9 cellular contexts compared by ENCODE assay signal in the genomic region with DNA sequence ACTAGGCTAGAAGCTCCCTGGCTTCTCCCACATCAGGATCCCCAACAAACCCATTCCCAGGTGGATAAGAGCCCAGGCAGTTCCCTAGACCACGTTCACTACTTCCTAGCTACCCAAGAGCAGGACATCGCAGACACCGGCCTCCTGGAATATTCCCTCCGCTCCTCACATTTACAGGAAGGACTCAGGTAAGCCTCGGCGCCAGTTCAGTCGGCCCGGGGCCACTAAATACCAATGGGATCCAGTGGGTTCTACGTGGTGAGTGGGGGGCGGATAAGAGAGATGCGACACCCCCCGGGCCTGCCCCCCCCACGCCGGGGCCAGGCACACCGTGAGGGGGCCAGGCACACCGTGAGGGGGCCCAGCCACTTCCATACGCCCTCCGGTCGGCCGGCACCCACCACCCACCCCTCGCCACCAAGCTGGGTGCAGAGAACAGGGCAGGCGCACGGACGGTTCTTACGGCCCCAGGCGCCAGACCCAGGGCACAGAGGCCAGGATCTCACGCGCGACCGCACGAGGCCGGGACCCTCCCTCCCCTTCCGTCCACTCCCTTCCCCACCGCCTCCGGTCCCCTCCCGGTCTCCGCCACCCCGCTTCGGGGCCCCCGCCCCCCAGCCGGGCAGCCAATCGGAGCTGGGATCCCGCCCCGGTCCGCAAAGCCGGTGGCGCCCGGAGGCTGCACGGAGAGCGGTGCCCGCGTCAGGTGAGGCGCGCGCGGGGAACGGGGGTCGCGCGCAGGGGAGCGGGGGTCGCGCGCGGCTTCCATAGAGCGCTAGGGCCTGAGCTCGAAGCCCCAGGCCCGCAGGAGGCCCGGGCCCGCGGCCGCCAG. TPM values are rescaled to one million over a fixed set of nuclear protein-coding genes. Genes with fewer than 3 reads are reported as not detected.
DNase-seq lines count a peak whose midpoint lies in the region; ATAC-seq, FAIRE-seq and TF ChIP-seq lines count a peak whose summit lies in the region.
"Had no signal": no experiment of that assay in that cellular context is flagged by ENCODE, and none has a peak within 500 bp of the region (broad histone marks: within the 10 kb centered on the region; RNA-seq: fewer than 3 reads in every experiment).

A gene with protein sequence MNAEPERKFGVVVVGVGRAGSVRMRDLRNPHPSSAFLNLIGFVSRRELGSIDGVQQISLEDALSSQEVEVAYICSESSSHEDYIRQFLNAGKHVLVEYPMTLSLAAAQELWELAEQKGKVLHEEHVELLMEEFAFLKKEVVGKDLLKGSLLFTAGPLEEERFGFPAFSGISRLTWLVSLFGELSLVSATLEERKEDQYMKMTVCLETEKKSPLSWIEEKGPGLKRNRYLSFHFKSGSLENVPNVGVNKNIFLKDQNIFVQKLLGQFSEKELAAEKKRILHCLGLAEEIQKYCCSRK (plus strand): TSS at position 652 of the 832 bp plus-strand sequence. CDS start 12,479 bp downstream, outside the sequence.

- no peak for FAIRE-seq in frontal cortex (lab: Jason Lieb, UNC)
- FAIRE-seq: TTC549 had no signal

- DNase-seq in AG08395 (ENCODE audit: low spot score) (peak; percentile 79), RPMI7951 (ENCODE audit: low read depth) (peak; percentile 58), activated gamma-delta T cell treated with Interleukin-2 at 50 U/mL for 16 hours (peak; percentile 49), frontal cortex (ENCODE audit: low spot score in 2 of 2) (peak; percentile 80 to 83), superior temporal gyrus (ENCODE audit: extremely low spot score) (peak; percentile 23)

- H3K9me3 ChIP-seq in neutrophil: no peaks in the 10 kb centered on the region

- peak within 1 kb of the TSS; percentile 71 to 73 for H3K4me3 ChIP-seq in neutrophil (ENCODE audit: low read depth in 1 of 2, low read length in 1 of 2)

- peaks cover 5% of the 10 kb centered on the region for H3K27me3 ChIP-seq in neutrophil

- no peak for TF ChIP-seq CTCF in neutrophil (IDR thresholded peaks at IDR 0.05)

- no peaks in the 10 kb centered on the region for H3K36me3 ChIP-seq in neutrophil

- ATAC-seq in GM18858 (IDR thresholded peaks at IDR 0.05; ENCODE audit: unreplicated experiment): peak; percentile 54
- ATAC-seq in HG03095 (IDR thresholded peaks at IDR 0.05; ENCODE audit: unreplicated experiment): peak; percentile 66

- H3K4me1 ChIP-seq in neutrophil (ENCODE audit: control insufficient read depth in 1 of 2, insufficient read depth in 1 of 2, low read depth in 1 of 2, low read length in 1 of 2): peaks cover 13 to 15% of the 10 kb centered on the region in 2 experiments

- peak within 1 kb of the TSS; percentile 51 for H3K27ac ChIP-seq in neutrophil

RNA-seq across cellular contexts. Expression of the gene that starts here (rescaled TPM):
- total RNA-seq in RPMI7951 (2014; rRNA removed; shearing (Covaris generic)): 65.5 and 84.7 TPM in 2 replicates
- 16.3 TPM for total RNA-seq in frontal cortex

Comparison
In these comparisons a context has a peak if more than half of its experiments do, and no peak if none do; other contexts are left out.
1. Peak in every context shown above with its lines: DNase-seq, ATAC-seq, H3K4me3 ChIP-seq and H3K27ac ChIP-seq.
2. DNase-seq: peak in every context shown above with its lines; median percentile 82 in frontal cortex; 79 in AG08395; 58 in RPMI7951; 49 in activated gamma-delta T cell treated with Interleukin-2 at 50 U/mL for 16 hours; 23 in superior temporal gyrus.